ENCODE assay signal across 23 cellular contexts in genomic region chr6:38867726-38868125, GRCh38.
"Had no signal": no experiment of that assay in that cellular context is flagged by ENCODE, and none has a peak within 500 bp of the region (broad histone marks: within the 10 kb centered on the region; RNA-seq: fewer than 3 reads in every experiment).

No MANE protein-coding gene starts in this region.

- H3K9ac ChIP-seq: neural progenitor cell, parathyroid adenoma had no signal

- H3K4me3 ChIP-seq: colonic mucosa, gastrocnemius medialis, lung, neural progenitor cell, smooth muscle cell, suprapubic skin, transverse colon, upper lobe of right lung, uterus had no signal

- H3K27ac ChIP-seq: colonic mucosa, gastrocnemius medialis, neural progenitor cell, parathyroid adenoma, suprapubic skin, transverse colon, upper lobe of right lung, uterus had no signal

- H3K4me2 ChIP-seq: neural progenitor cell, smooth muscle cell had no signal

- ATAC-seq: gastrocnemius medialis; left lobe of liver; naive thymus-derived CD4-positive, alpha-beta T cell; sciatic nerve; stimulated activated naive CD8-positive, alpha-beta T cell treated with anti-CD3 and anti-CD28 coated beads, Interleukin-15, amount 100 ng/mL, for 72 hours had no signal

- DNase-seq: colonic mucosa; effector memory CD4-positive, alpha-beta T cell; gastrocnemius medialis; head of caudate nucleus; kidney; mesenchymal stem cell; naive thymus-derived CD4-positive, alpha-beta T cell; stimulated activated CD4-positive, alpha-beta T cell treated with anti-CD3 and anti-CD28 coated beads, Interleukin-12 subunit alpha, Interleukin-12 subunit beta, amount 100 ng/mL, for 4 hours; stimulated activated CD4-positive, alpha-beta T cell treated with anti-CD3 and anti-CD28 coated beads, Interleukin-1b, Interleukin-23, amount 100 ng/mL, for 48 hours; stimulated activated CD4-positive, alpha-beta T cell treated with anti-CD3 and anti-CD28 coated beads, Interleukin-4, amount 100 ng/mL, for 1 hour; stimulated activated CD8-positive, alpha-beta memory T cell treated with anti-CD3 and anti-CD28 coated beads, Interleukin-4, amount 100 ng/mL, for 48 hours; stimulated activated naive CD4-positive, alpha-beta T cell; stimulated activated naive CD8-positive, alpha-beta T cell treated with anti-CD3 and anti-CD28 coated beads, Interleukin-15, amount 100 ng/mL, for 72 hours; transverse colon; upper lobe of right lung; uterus had no signal

- H3K27me3 ChIP-seq: colonic mucosa, neural progenitor cell, upper lobe of right lung, uterus had no signal

- H3K36me3 ChIP-seq: colonic mucosa, gastrocnemius medialis, neural progenitor cell, suprapubic skin, transverse colon, upper lobe of right lung, uterus had no signal

- H2AFZ ChIP-seq: neural progenitor cell, parathyroid adenoma had no signal

- H3K79me2 ChIP-seq: parathyroid adenoma had no signal

- H3K9me3 ChIP-seq: colonic mucosa, gastrocnemius medialis, suprapubic skin, transverse colon, upper lobe of right lung, uterus had no signal

- H3K4me1 ChIP-seq: colonic mucosa, gastrocnemius medialis, neural progenitor cell, parathyroid adenoma, suprapubic skin, transverse colon, upper lobe of right lung, uterus had no signal
